Comparison of ENCODE assay signal across 21 cellular contexts in genomic region chr16:8912793-8913192, GRCh38. TPM values are rescaled to one million over a fixed set of nuclear protein-coding genes. Genes with fewer than 3 reads are reported as not detected.
A peak's percentile ranks its signal among the peaks of the same experiment; 100 is the strongest.
DNase-seq lines count a peak whose midpoint lies in the region; ATAC-seq lines count a peak whose summit lies in the region.
"Had no signal": no experiment of that assay in that cellular context is flagged by ENCODE, and none has a peak within 500 bp of the region (broad histone marks: within the 10 kb centered on the region; RNA-seq: fewer than 3 reads in every experiment).

No MANE protein-coding gene starts in this region.

- DNase-seq in activated T-cell treated with anti-CD3 and anti-CD28 coated beads, Interleukin-2, amount 50 U/mL, for 24 hours = no peak
- DNase-seq in activated T-cell treated with anti-CD3 and anti-CD28 coated beads, Interleukin-2, amount 50 U/mL, for 72 hours = no peak
- DNase-seq in SW 1271 (lab: John Stamatoyannopoulos, UW) (no peak), NK-92 (lab: John Stamatoyannopoulos, UW; ENCODE audit: unreplicated experiment) (no peak), OCI-M1 (lab: John Stamatoyannopoulos, UW) (no peak)
- DNase-seq: DMS153, EL, HFFc6, Karpas-422, MM.1S, NCI-H1105, NCI-H1694, NCI-H2107, NCI-H2227 treated with DMSO at 0.1 percent for 48 hours, NCI-H524, Right ventricle myocardium superior had no signal

- ATAC-seq in activated T-cell treated with anti-CD3 and anti-CD28 coated beads, Interleukin-2, amount 50 U/mL, for 72 hours (replicated peaks in 1 of 2) = no peak
- ATAC-seq: HepG2 had no signal

- H3K27ac ChIP-seq in KOPT-K1 (ENCODE audit: low read depth, low read length, poor library complexity, severe bottlenecking) = peak overlapping the region; percentile 72
- H3K27ac ChIP-seq: BLaER1 treated with 17β-estradiol and CSF1 and Interleukin-3, amounts not matched to agents 10 nM and 100 nM had no signal

- peaks cover 36% of the 10 kb centered on the region for H3K4me1 Mint-ChIP-seq in activated T-cell treated with anti-CD3 and anti-CD28 coated beads, Interleukin-2, amount 50 U/mL, for 24 hours (ENCODE audit: low read depth)
- peaks cover 28% of the 10 kb centered on the region for H3K4me1 Mint-ChIP-seq in activated T-cell treated with anti-CD3 and anti-CD28 coated beads, Interleukin-2, amount 50 U/mL, for 72 hours (ENCODE audit: low read depth)
- H3K4me1 Mint-ChIP-seq in activated naive CD8-positive, alpha-beta T cell (ENCODE audit: low read depth) = peaks cover 31% of the 10 kb centered on the region

- peaks cover 93% of the 10 kb centered on the region for H3K36me3 ChIP-seq in KOPT-K1 (ENCODE audit: insufficient read depth, low read length)

- H3K27ac Mint-ChIP-seq in activated T-cell treated with anti-CD3 and anti-CD28 coated beads, Interleukin-2, amount 50 U/mL, for 24 hours = peak overlapping the region; percentile 70
- no peak overlapping the region for H3K27ac Mint-ChIP-seq in activated T-cell treated with anti-CD3 and anti-CD28 coated beads, Interleukin-2, amount 50 U/mL, for 72 hours
- H3K27ac Mint-ChIP-seq in activated naive CD8-positive, alpha-beta T cell = peak overlapping the region; percentile 43
- H3K27ac Mint-ChIP-seq: HFFc6 had no signal

- H3K9me3 ChIP-seq in KOPT-K1 (ENCODE audit: insufficient read depth, low read length, poor library complexity, severe bottlenecking) = no peaks in the 10 kb centered on the region
- H3K9me3 ChIP-seq: BLaER1 treated with 17β-estradiol and CSF1 and Interleukin-3, amounts not matched to agents 10 nM and 100 nM had no signal

- H3K27me3 Mint-ChIP-seq in activated T-cell treated with anti-CD3 and anti-CD28 coated beads, Interleukin-2, amount 50 U/mL, for 24 hours = no peaks in the 10 kb centered on the region
- no peaks in the 10 kb centered on the region for H3K27me3 Mint-ChIP-seq in activated T-cell treated with anti-CD3 and anti-CD28 coated beads, Interleukin-2, amount 50 U/mL, for 72 hours (ENCODE audit: low read depth)
- H3K27me3 Mint-ChIP-seq in activated naive CD8-positive, alpha-beta T cell = no peaks in the 10 kb centered on the region

- no peak overlapping the region for H3K4me3 Mint-ChIP-seq in activated T-cell treated with anti-CD3 and anti-CD28 coated beads, Interleukin-2, amount 50 U/mL, for 24 hours
- no peak overlapping the region for H3K4me3 Mint-ChIP-seq in activated T-cell treated with anti-CD3 and anti-CD28 coated beads, Interleukin-2, amount 50 U/mL, for 72 hours
- no peak overlapping the region for H3K4me3 Mint-ChIP-seq in activated naive CD8-positive, alpha-beta T cell
- H3K4me3 Mint-ChIP-seq: HFFc6 had no signal

- peaks cover 97% of the 10 kb centered on the region for H3K36me3 Mint-ChIP-seq in activated T-cell treated with anti-CD3 and anti-CD28 coated beads, Interleukin-2, amount 50 U/mL, for 24 hours (ENCODE audit: low read depth)
- H3K36me3 Mint-ChIP-seq in activated T-cell treated with anti-CD3 and anti-CD28 coated beads, Interleukin-2, amount 50 U/mL, for 72 hours (ENCODE audit: insufficient read depth in 2 of 2) = peaks cover 8 to 31% of the 10 kb centered on the region in 2 donors
- peaks cover 5% of the 10 kb centered on the region for H3K36me3 Mint-ChIP-seq in activated naive CD8-positive, alpha-beta T cell

- no peaks in the 10 kb centered on the region for H3K9me3 Mint-ChIP-seq in activated T-cell treated with anti-CD3 and anti-CD28 coated beads, Interleukin-2, amount 50 U/mL, for 24 hours
- no peaks in the 10 kb centered on the region for H3K9me3 Mint-ChIP-seq in activated T-cell treated with anti-CD3 and anti-CD28 coated beads, Interleukin-2, amount 50 U/mL, for 72 hours
- H3K9me3 Mint-ChIP-seq in activated naive CD8-positive, alpha-beta T cell (ENCODE audit: low read depth) = no peaks in the 10 kb centered on the region
- H3K9me3 Mint-ChIP-seq: HFFc6 had no signal

RNA-seq across cellular contexts. Expression of gene LITAFD, which starts 30.6 kb away (rescaled TPM):
- not detected for total RNA-seq in activated T-cell treated with anti-CD3 and anti-CD28 coated beads, Interleukin-2, amount 50 U/mL, for 72 hours
- total RNA-seq: H4, HepG2, HFFc6, Right ventricle myocardium superior had no signal

RNA-seq across cellular contexts. Expression of gene CARHSP1, which starts 44.0 kb away (rescaled TPM):
- total RNA-seq in activated T-cell treated with anti-CD3 and anti-CD28 coated beads, Interleukin-2, amount 50 U/mL, for 72 hours = 10 to 100 TPM; 71.4 to 73.1 TPM

RNA-seq across cellular contexts. Expression of gene USP7, which starts 50.9 kb away (rescaled TPM):
- 100 to 1,000 TPM; 126 to 131 TPM for total RNA-seq in activated T-cell treated with anti-CD3 and anti-CD28 coated beads, Interleukin-2, amount 50 U/mL, for 72 hours
